27 cellular contexts compared by ENCODE assay signal in genomic region chr14:101330416-101331140, GRCh38.
"Had no signal": no experiment of that assay in that cellular context is flagged by ENCODE, and none has a peak within 500 bp of the region (broad histone marks: within the 10 kb centered on the region; RNA-seq: fewer than 3 reads in every experiment).

No MANE protein-coding gene starts in this region.

- H3K4me1 ChIP-seq: parathyroid adenoma, psoas muscle, spleen, stomach, thyroid gland, tibial nerve, vagina had no signal

- H3K36me3 ChIP-seq: neutrophil, ovary, spleen, stomach, thoracic aorta, thyroid gland, tibial nerve, upper lobe of left lung, vagina had no signal

- H3K79me2 ChIP-seq: parathyroid adenoma had no signal

- H3K27ac ChIP-seq: neutrophil, ovary, parathyroid adenoma, psoas muscle, skin epidermis, spleen, stomach, thoracic aorta, thyroid gland, tibial nerve, upper lobe of left lung, vagina had no signal

- FAIRE-seq: urothelium cell line had no signal

- H3K4me3 ChIP-seq: ovary, psoas muscle, skin epidermis, smooth muscle cell, spleen, stomach, thoracic aorta, thyroid gland, tibial nerve, upper lobe of left lung, vagina had no signal

- H3K27me3 ChIP-seq: neutrophil, ovary, thyroid gland, tibial nerve, upper lobe of left lung, vagina had no signal

- H3K9ac ChIP-seq: parathyroid adenoma had no signal

- DNase-seq: naive thymus-derived CD4-positive, alpha-beta T cell; natural killer cell; nucleus accumbens; ovary; psoas muscle; right cardiac atrium; spleen; stimulated activated CD4-positive, alpha-beta T cell treated with anti-CD3 and anti-CD28 coated beads, Interleukin-12 subunit alpha, Interleukin-12 subunit beta, amount 100 ng/mL, for 4 hours; stimulated activated CD4-positive, alpha-beta T cell treated with anti-CD3 and anti-CD28 coated beads, Interleukin-1b, Interleukin-23, amount 100 ng/mL, for 48 hours; stimulated activated CD4-positive, alpha-beta T cell treated with anti-CD3 and anti-CD28 coated beads, Interleukin-4, amount 100 ng/mL, for 1 hour; stimulated activated CD4-positive, alpha-beta T cell treated with anti-CD3 and anti-CD28 coated beads, Interleukin-4, amount 100 ng/mL, for 4 hours; stimulated activated CD8-positive, alpha-beta memory T cell treated with anti-CD3 and anti-CD28 coated beads, Interleukin-4, amount 100 ng/mL, for 48 hours; stimulated activated naive B cell treated with anti-CD40 and anti-IgM and Interleukin-4, amounts not matched to agents 10 μg/mL and 1 μg/mL and 100 μg/mL, for 72 hours; stimulated activated naive CD4-positive, alpha-beta T cell treated with Interleukin-2 at 50 U/mL for 16 hours; stomach; thyroid gland; trophoblast cell had no signal

- ATAC-seq: naive thymus-derived CD4-positive, alpha-beta T cell; natural killer cell; psoas muscle; right cardiac atrium; sciatic nerve; stimulated activated naive B cell treated with anti-CD40 and anti-IgM and Interleukin-4, amounts not matched to agents 10 μg/mL and 1 μg/mL and 100 μg/mL, for 72 hours had no signal

- H3K4me2 ChIP-seq: smooth muscle cell had no signal

- H2AFZ ChIP-seq: parathyroid adenoma had no signal

- H3K9me3 ChIP-seq: neutrophil, ovary, psoas muscle, thoracic aorta, thyroid gland, upper lobe of left lung, vagina had no signal
